8 cellular contexts compared by ENCODE assay signal in the genomic region with DNA sequence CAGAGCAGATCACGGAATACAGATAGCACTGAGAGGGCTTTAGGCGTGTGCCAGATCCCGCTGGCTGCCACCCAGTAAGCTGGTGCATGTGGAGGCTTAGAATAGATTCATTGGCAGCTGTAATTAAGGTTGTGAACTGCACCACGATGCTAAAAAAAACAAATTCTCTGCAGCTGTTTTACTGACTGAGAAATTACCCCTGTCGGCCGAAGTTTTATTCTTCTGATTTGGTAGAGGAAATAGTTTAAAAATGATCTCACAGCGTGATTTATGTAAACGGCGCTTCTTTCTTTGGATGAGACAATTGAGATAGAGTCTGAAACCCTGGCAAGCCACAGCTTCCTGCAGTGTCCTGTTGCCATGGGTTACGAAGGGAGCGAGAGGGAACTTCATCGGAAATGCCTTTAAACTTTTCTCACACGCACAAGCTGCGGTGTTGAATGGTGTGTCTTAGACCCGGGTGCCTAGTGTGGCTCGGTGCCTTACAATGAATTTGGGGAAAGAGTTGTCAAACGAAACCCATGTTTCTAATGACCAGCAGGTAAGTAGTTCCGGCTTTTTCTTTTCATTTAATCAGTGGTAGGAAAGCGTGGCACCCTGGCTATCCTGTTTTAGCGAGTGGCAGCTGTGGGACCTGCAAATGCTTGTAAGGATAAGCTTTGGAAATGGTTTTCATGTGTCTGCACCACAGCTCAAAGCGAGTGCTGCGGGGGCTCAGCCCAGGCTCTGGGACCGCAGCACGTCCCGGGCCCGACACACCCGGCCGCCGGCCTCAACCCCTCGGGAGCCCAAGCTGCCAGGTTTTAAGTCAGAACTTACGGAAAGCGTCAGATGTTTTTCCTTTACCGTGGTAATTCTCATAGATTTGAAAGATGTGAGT.
DNase-seq lines count a peak whose midpoint lies in the region; ATAC-seq and TF ChIP-seq lines count a peak whose summit lies in the region.

No MANE protein-coding gene starts in this region.

- H3K4me3 ChIP-seq in HUES64 (ENCODE audit: low read length), result peak overlapping the region; percentile 25; the same call in 1 of the 2 replicates

- H3K36me3 ChIP-seq in HUES64 (ENCODE audit: insufficient read depth, low read length), result no peaks in the 10 kb centered on the region

- H3K9ac ChIP-seq in HUES64 (ENCODE audit: low read depth, low read length), result peak overlapping the region; percentile 18; the same call in 1 of the 2 replicates

- peak overlapping the region; percentile 52 for H3K27ac Mint-ChIP-seq in CD4-positive, alpha-beta T cell
- no peak overlapping the region for H3K27ac Mint-ChIP-seq in activated B cell treated with CpG ODN at 0.5 μM for 24 hours
- H3K27ac Mint-ChIP-seq in neural crest cell (ENCODE audit: unreplicated experiment), result peak overlapping the region; percentile 66

- 27% methylated on average over 33 of the region's 33 CpGs for WGBS in HUES64

- peaks cover 74% of the 10 kb centered on the region for H3K4me1 Mint-ChIP-seq in CD4-positive, alpha-beta T cell (ENCODE audit: low read depth)
- H3K4me1 Mint-ChIP-seq in activated B cell treated with CpG ODN at 0.5 μM for 24 hours, result peaks cover 38% of the 10 kb centered on the region
- H3K4me1 Mint-ChIP-seq in neural crest cell, result peaks cover 67% of the 10 kb centered on the region

- H3K4me3 Mint-ChIP-seq in CD4-positive, alpha-beta T cell, result peak overlapping the region; percentile 74
- H3K4me3 Mint-ChIP-seq in activated B cell treated with CpG ODN at 0.5 μM for 24 hours, result peak overlapping the region; percentile 64
- H3K4me3 Mint-ChIP-seq in neural crest cell, result peak overlapping the region; percentile 68

- H3K9me3 Mint-ChIP-seq in CD4-positive, alpha-beta T cell, result no peaks in the 10 kb centered on the region
- H3K9me3 Mint-ChIP-seq in activated B cell treated with CpG ODN at 0.5 μM for 24 hours (no peaks in the 10 kb centered on the region), neural crest cell (no peaks in the 10 kb centered on the region)

- peak; percentile 74 for ATAC-seq in CD4-positive, alpha-beta T cell (ENCODE audit: poor library complexity)
- ATAC-seq in activated B cell treated with CpG ODN at 0.5 μM for 24 hours (ENCODE audit: low read depth) (no peak), HG03442 (IDR thresholded peaks at IDR 0.05; ENCODE audit: unreplicated experiment) (no peak), HG03135 (IDR thresholded peaks at IDR 0.05; ENCODE audit: unreplicated experiment) (no peak), GM19463 (IDR thresholded peaks at IDR 0.05; ENCODE audit: unreplicated experiment) (no peak)

- CTCF ChIA-PET in CD4-positive, alpha-beta T cell (lab: Charles Lee), result interaction anchor here (1.5 kb wide), 1 partner anchor 24 kb away, joined by 5 read pairs; no protein-coding TSS in a partner anchor
- CTCF ChIA-PET in activated B cell treated with CpG ODN at 0.5 μM for 24 hours (lab: Charles Lee), result interaction anchor here (1.1 to 3.2 kb wide), 2 partner anchors 19 to 24 kb away, joined by 3 to 15 read pairs; no protein-coding TSS in a partner anchor

- H3K27me3 ChIP-seq in CD4-positive, alpha-beta T cell (ENCODE audit: control insufficient read depth, insufficient read depth, low read length), result no peaks in the 10 kb centered on the region
- H3K27me3 ChIP-seq in HUES64 (ENCODE audit: insufficient read depth, low read length), result peaks cover 14% of the 10 kb centered on the region; the same call in 1 of the 2 replicates

- DNase-seq in CD4-positive, alpha-beta T cell, result peak in 4 of 10 experiments; percentile 7 to 62 (median 18)
- DNase-seq in activated B cell treated with CpG ODN at 0.5 μM for 24 hours (no peak), fibroblast of peridontal ligament (ENCODE audit: extremely low read depth) (peak; percentile 88), neural crest cell (ENCODE audit: low read depth, low spot score) (peak; percentile 36)

- no peaks in the 10 kb centered on the region for H3K9me3 ChIP-seq in CD4-positive, alpha-beta T cell (ENCODE audit: control insufficient read depth, low read length)
- no peaks in the 10 kb centered on the region for H3K9me3 ChIP-seq in HUES64 (ENCODE audit: insufficient read depth, low read depth, low read length)

- peaks cover 34% of the 10 kb centered on the region for H3K4me1 ChIP-seq in HUES64 (ENCODE audit: insufficient read depth, low read length)

- peaks cover 5% of the 10 kb centered on the region for H3K36me3 Mint-ChIP-seq in CD4-positive, alpha-beta T cell (ENCODE audit: low read depth)
- H3K36me3 Mint-ChIP-seq in activated B cell treated with CpG ODN at 0.5 μM for 24 hours (ENCODE audit: low read depth) (no peaks in the 10 kb centered on the region), neural crest cell (ENCODE audit: low read depth) (peaks cover 3% of the 10 kb centered on the region)

- no peak overlapping the region for H3K27ac ChIP-seq in CD4-positive, alpha-beta T cell (ENCODE audit: low read depth, low read length)
- H3K27ac ChIP-seq in HUES64 (ENCODE audit: low read depth, low read length), result peak overlapping the region; percentile 36; the same call in 1 of the 2 replicates

- no peak for TF ChIP-seq CTCF in CD4-positive, alpha-beta T cell (IDR thresholded peaks at IDR 0.05)
- no peak for TF ChIP-seq CTCF in activated B cell treated with CpG ODN at 0.5 μM for 24 hours (IDR thresholded peaks at IDR 0.05)
- no peak for TF ChIP-seq CTCF in neural crest cell (conservative IDR thresholded peaks at IDR 0.05)

- intact Hi-C loops in CD4-positive, alpha-beta T cell (cut with DNase I, micrococcal nuclease), result loop anchor here in 1 of 2 experiments (1.0 kb wide), 1 partner anchor 24 kb away; no protein-coding TSS in a partner anchor
- intact Hi-C loops in activated B cell treated with CpG ODN at 0.5 μM for 24 hours (cut with micrococcal nuclease), result no loop called here

- peaks cover 11% of the 10 kb centered on the region for H3K27me3 Mint-ChIP-seq in CD4-positive, alpha-beta T cell
- H3K27me3 Mint-ChIP-seq in activated B cell treated with CpG ODN at 0.5 μM for 24 hours (peaks cover 11% of the 10 kb centered on the region), neural crest cell (ENCODE audit: low read depth) (peaks cover 7% of the 10 kb centered on the region)

- POLR2A ChIA-PET in CD4-positive, alpha-beta T cell (lab: Charles Lee), result interaction anchor here (0.7 to 1.4 kb wide), 6 partner anchors 15 to 173 kb away, joined by 3 to 5 read pairs (median 3); partner anchors contain the start of gene RGS12
- POLR2A ChIA-PET in activated B cell treated with CpG ODN at 0.5 μM for 24 hours (lab: Charles Lee), result interaction anchor here (1.1 to 2.1 kb wide), 3 partner anchors 15 to 47 kb away, joined by 3 to 18 read pairs (median 3); no protein-coding TSS in a partner anchor
